20 cellular contexts compared by ENCODE assay signal in genomic region chrX:9598344-9598743, GRCh38.
A peak's percentile ranks its signal among the peaks of the same experiment; 100 is the strongest.
DNase-seq lines count a peak whose midpoint lies in the region; ATAC-seq and TF ChIP-seq lines count a peak whose summit lies in the region.
"Had no signal": no experiment of that assay in that cellular context is flagged by ENCODE, and none has a peak within 500 bp of the region (broad histone marks: within the 10 kb centered on the region; RNA-seq: fewer than 3 reads in every experiment).

No MANE protein-coding gene starts in this region.

- no peaks in the 10 kb centered on the region for H3K9me3 ChIP-seq in ascending aorta
- H3K9me3 ChIP-seq in thyroid gland, result no peaks in the 10 kb centered on the region
- H3K9me3 ChIP-seq: HAP-1, SJSA1 had no signal

- H3K4me1 ChIP-seq in ascending aorta, result no peaks in the 10 kb centered on the region
- H3K4me1 ChIP-seq in thyroid gland, result no peaks in the 10 kb centered on the region
- H3K4me1 ChIP-seq: HAP-1 had no signal

- intact Hi-C loops in ascending aorta (cut with DNase I) (no loop called here), thyroid gland (cut with DNase I) (no loop called here)

- peak overlapping the region; percentile 32 to 41 for H3K27ac ChIP-seq in ascending aorta
- H3K27ac ChIP-seq in thyroid gland, result peak overlapping the region in 2 of 3 donors; percentile 32 to 45
- H3K27ac ChIP-seq: 22Rv1, HL-60, PC-9, SJSA1 had no signal

- WGBS in thyroid gland, 2 donors, result 25 to 39% methylated on average over 6 of the region's 7 CpGs

- DNase-seq in NCI-H2196 (lab: John Stamatoyannopoulos, UW; ENCODE audit: unreplicated experiment) (peak; percentile 2), NCI-H2196 treated with DMSO at 0.1 percent for 48 hours (lab: John Stamatoyannopoulos, UW; ENCODE audit: unreplicated experiment) (no peak), ascending aorta (ENCODE audit: low spot score in 2 of 2) (no peak), glomerular visceral epithelial cell (ENCODE audit: extremely low spot score) (peak; percentile 31), thyroid gland (peak; percentile 76 to 78), DMS114 treated with DMSO at 0.1 percent for 48 hours (lab: John Stamatoyannopoulos, UW; ENCODE audit: unreplicated experiment) (no peak), HuH-7.5 (ENCODE audit: low spot score) (no peak)
- DNase-seq: DND-41, Karpas-422, MM.1S, NCI-H1092 treated with DMSO at 0.1 percent for 48 hours, NCI-H2081, NCI-H2227 treated with DMSO at 0.1 percent for 48 hours, NCI-H524, PC-9 had no signal

- H3K36me3 ChIP-seq in ascending aorta (no peaks in the 10 kb centered on the region), thyroid gland (no peaks in the 10 kb centered on the region)
- H3K36me3 ChIP-seq: HAP-1, SJSA1 had no signal

- TF ChIP-seq POLR2A in thyroid gland (IDR thresholded peaks at IDR 0.05), result no peak

- H3K27me3 ChIP-seq in ascending aorta, result no peaks in the 10 kb centered on the region
- no peaks in the 10 kb centered on the region for H3K27me3 ChIP-seq in thyroid gland
- H3K27me3 ChIP-seq: SJSA1 had no signal

- H3K4me3 ChIP-seq in ascending aorta (no peak overlapping the region), thyroid gland (replicated peaks in 1 of 3) (no peak overlapping the region)
- H3K4me3 ChIP-seq: HAP-1, PC-9, SJSA1 had no signal

- TF ChIP-seq CTCF in ascending aorta (IDR thresholded peaks at IDR 0.05), result no peak
- no peak for TF ChIP-seq CTCF in thyroid gland (IDR thresholded peaks at IDR 0.05)

- no peak for ATAC-seq in HG03469 (IDR thresholded peaks at IDR 0.05; ENCODE audit: unreplicated experiment)

Comparison
In these comparisons a context has a peak if more than half of its experiments do, and no peak if none do; other contexts are left out.
1. DNase-seq: peak in NCI-H2196 (single experiment), glomerular visceral epithelial cell (single experiment) and thyroid gland (2 of 2); none in NCI-H2196 treated with DMSO at 0.1 percent for 48 hours (single experiment), ascending aorta (0 of 2), DMS114 treated with DMSO at 0.1 percent for 48 hours (single experiment) and HuH-7.5 (single experiment).